Comparison of ENCODE assay signal across 8 cellular contexts in genomic region chr17:11996722-11997146, GRCh38. TPM values are rescaled to one million over a fixed set of nuclear protein-coding genes. Genes with fewer than 3 reads are reported as not detected.
DNase-seq lines count a peak whose midpoint lies in the region; ATAC-seq and TF ChIP-seq lines count a peak whose summit lies in the region.

No MANE protein-coding gene starts in this region.

- H3K27ac ChIP-seq in HUES64 (ENCODE audit: low read depth, low read length) (peak overlapping the region; percentile 89), SK-N-MC (0 out of 2 replicates have a peak overlapping the region, but pooled peaks have one; percentile 46), dorsolateral prefrontal cortex (peak overlapping the region; percentile 30 to 96 (median 89)), stomach (peak overlapping the region; percentile 90 to 96 (median 94))

- WGBS in HUES64 = 6% methylated on average over 14 of the region's 14 CpGs
- 0% methylated on average over 10 of the region's 14 CpGs for WGBS in lower leg skin, 2 donors
- WGBS in stomach, 5 donors = 0 to 3% (median 0%) methylated on average over 13 to 14 of the region's 14 CpGs

- TF ChIP-seq CTCF in dorsolateral prefrontal cortex (IDR thresholded peaks at IDR 0.05 in 54 of 56, conservative IDR thresholded peaks at IDR 0.05 in 2 of 56; ENCODE audit: low read depth in 1 of 56, partially characterized antibody in 56 of 56) (peak in 2 of 56 donors; percentile 14 to 15), lower leg skin (IDR thresholded peaks at IDR 0.05) (no peak), stomach (IDR thresholded peaks at IDR 0.05) (peak in 1 of 7 experiments; percentile 9)

- intact Hi-C loops in dorsolateral prefrontal cortex (cut with DNase I) = loop anchor here (1.0 to 10.0 kb wide), 5 partner anchors 24 to 1262 kb away; partner anchors contain the start of genes ELAC2 (in 1 of the 2), MAP2K4 (in 1 of the 2) and TMEM220 (in 1 of the 2)
- intact Hi-C loops in lower leg skin (cut with DNase I; ENCODE audit: low total_unique reads) = no loop called here
- intact Hi-C loops in stomach (cut with DNase I; ENCODE audit: low total_unique reads) = no loop called here

- H3K36me3 ChIP-seq in HUES64 (ENCODE audit: insufficient read depth, low read length) (peaks cover 11% of the 10 kb centered on the region), SK-N-MC (ENCODE audit: insufficient read depth, low read length) (peaks cover 9% of the 10 kb centered on the region; the same call in 1 of the 2 replicates), stomach (peaks cover 0 to 12% (median 11%) of the 10 kb centered on the region in 4 donors)

- H3K27me3 ChIP-seq in HUES64 (ENCODE audit: insufficient read depth, low read length) (no peaks in the 10 kb centered on the region), dorsolateral prefrontal cortex (no peaks in the 10 kb centered on the region), stomach (no peaks in the 10 kb centered on the region)

- peak overlapping the region; percentile 91 for H3K4me3 ChIP-seq in HUES64 (ENCODE audit: low read length)
- H3K4me3 ChIP-seq in SK-N-MC = peak overlapping the region; percentile 88
- peak overlapping the region; percentile 59 to 99 (median 90) for H3K4me3 ChIP-seq in dorsolateral prefrontal cortex
- peak overlapping the region; percentile 70 for H3K4me3 ChIP-seq in lower leg skin (ENCODE audit: low read depth, poor library complexity, severe bottlenecking)
- peak overlapping the region; percentile 71 to 96 (median 82) for H3K4me3 ChIP-seq in stomach

- DNase-seq in NCI-H2081 (lab: John Stamatoyannopoulos, UW) (peak; percentile 2 to 19), NCI-H2081 treated with DMSO at 0.1 percent for 48 hours (lab: John Stamatoyannopoulos, UW) (no peak), SK-N-MC (ENCODE audit: low read depth, low spot score) (no peak), dorsolateral prefrontal cortex (peak in 7 of 10 donors; percentile 27 to 57 (median 53)), lower leg skin (ENCODE audit: low spot score in 2 of 2) (peak in 1 of 2 donors; percentile 47), stomach (peak; percentile 44)

- TF ChIP-seq EP300 in stomach (IDR thresholded peaks at IDR 0.05) = no peak

- H3K9me3 ChIP-seq in HUES64 (ENCODE audit: insufficient read depth, low read depth, low read length) (no peaks in the 10 kb centered on the region), SK-N-MC (ENCODE audit: low read depth, low read length) (no peaks in the 10 kb centered on the region), stomach (no peaks in the 10 kb centered on the region)

- H3K4me1 ChIP-seq in HUES64 (ENCODE audit: insufficient read depth, low read length) = peaks cover 16% of the 10 kb centered on the region
- H3K4me1 ChIP-seq in stomach = peaks cover 0 to 20% (median 15%) of the 10 kb centered on the region in 4 donors

- peak; percentile 45 for ATAC-seq in GM21723 (IDR thresholded peaks at IDR 0.05; ENCODE audit: unreplicated experiment)

- peak overlapping the region; percentile 83 for H3K9ac ChIP-seq in HUES64 (ENCODE audit: low read depth, low read length)
- H3K9ac ChIP-seq in SK-N-MC (ENCODE audit: insufficient read length) = peak overlapping the region; percentile 85

- TF ChIP-seq POLR2A in lower leg skin (IDR thresholded peaks at IDR 0.05) (no peak), stomach (IDR thresholded peaks at IDR 0.05) (no peak)

RNA-seq across cellular contexts. Expression of gene ZNF18, which starts 0.5 kb away (rescaled TPM):
- polyA plus RNA-seq in HUES64 (2013, experiment 1 of 2) = 5.4 TPM
- polyA plus RNA-seq in HUES64 (2013, experiment 2 of 2) = 8.4 TPM
- total RNA-seq in dorsolateral prefrontal cortex = 10 to 100 TPM in 67 of 120 experiments, 1 to 10 TPM in 53; 5.9 to 18.7 (median 10.1) TPM
- 10 to 100 TPM; 13.0 to 21.7 (median 15.3) TPM for total RNA-seq in lower leg skin
- total RNA-seq in stomach = 10 to 100 TPM in 1 of 5 donors, 1 to 10 TPM in 3, not detected in 1; 6.7 to 13.2 (median 8.3) TPM
- 1 to 10 TPM; 3.7 to 5.4 (median 5.0) TPM for polyA plus RNA-seq in stomach

RNA-seq across cellular contexts. Expression of gene MAP2K4, which starts 23.9 kb away (rescaled TPM):
- polyA plus RNA-seq in HUES64 (2013, experiment 1 of 2) = 30.9 TPM
- polyA plus RNA-seq in HUES64 (2013, experiment 2 of 2) = 31.2 TPM
- total RNA-seq in dorsolateral prefrontal cortex (100 to 1,000 TPM in 111 of 120 experiments, 10 to 100 TPM in 9; 73.7 to 171 (median 137) TPM), lower leg skin (10 to 100 TPM; 28.0 to 36.7 (median 32.8) TPM), stomach (100 to 1,000 TPM in 1 of 5 donors, 10 to 100 TPM in 3, 1 to 10 TPM in 1; 1.4 to 174 (median 48.1) TPM)
- polyA plus RNA-seq in stomach = 10 to 100 TPM in 2 of 3 donors, 1 to 10 TPM in 1; 9.2 to 13.9 (median 11.8) TPM

Comparison
In these comparisons a context has a peak if more than half of its experiments do, and no peak if none do; other contexts are left out.
1. DNase-seq: peak in NCI-H2081 (2 of 2), dorsolateral prefrontal cortex (7 of 10) and stomach (single experiment); none in NCI-H2081 treated with DMSO at 0.1 percent for 48 hours (single experiment) and SK-N-MC (single experiment).
2. intact Hi-C loops: an anchor here in dorsolateral prefrontal cortex (1.0 to 10.0 kb wide); none called in lower leg skin and stomach.
3. Peak in every context shown above with its lines, with median percentiles within 50 percentile points of each other: H3K27ac ChIP-seq and H3K4me3 ChIP-seq.